22 cellular contexts compared by ENCODE assay signal in the genomic region with DNA sequence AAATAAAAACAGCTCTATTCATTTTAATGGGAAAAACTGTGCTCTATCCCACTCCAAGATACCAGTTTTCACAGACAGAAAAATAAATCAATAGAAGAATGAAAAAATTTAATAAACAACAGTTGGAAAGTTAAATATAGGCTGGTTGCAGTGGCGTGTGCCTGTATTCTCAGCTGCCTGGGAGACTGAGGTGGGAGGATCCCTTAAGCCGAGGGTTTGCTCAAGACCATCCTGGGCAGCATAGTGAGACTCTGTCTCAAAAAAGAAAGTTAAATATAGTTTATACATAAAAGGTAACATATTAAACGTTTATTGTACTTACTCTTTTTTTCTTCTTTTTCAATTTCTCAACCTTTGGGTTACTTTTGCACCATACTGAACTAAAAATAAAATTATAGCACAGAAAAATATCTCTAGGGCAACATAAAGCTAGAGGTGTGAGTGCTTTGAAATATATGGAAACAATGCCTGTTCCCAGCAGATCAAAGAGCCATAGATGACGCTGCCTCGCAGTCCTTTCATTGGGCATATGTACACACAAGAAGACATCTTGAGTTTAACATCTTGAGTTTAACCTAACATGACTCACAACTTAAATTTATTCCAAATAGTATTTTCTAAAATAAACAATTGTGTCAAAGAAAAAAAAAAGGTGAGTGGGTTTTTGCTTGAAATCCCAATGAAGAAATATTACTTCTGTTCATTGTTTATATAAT. TPM values are rescaled to one million over a fixed set of nuclear protein-coding genes. Genes with fewer than 3 reads are reported as not detected.
A peak's percentile ranks its signal among the peaks of the same experiment; 100 is the strongest.
DNase-seq lines count a peak whose midpoint lies in the region; ATAC-seq and TF ChIP-seq lines count a peak whose summit lies in the region.
"Had no signal": no experiment of that assay in that cellular context is flagged by ENCODE, and none has a peak within 500 bp of the region (broad histone marks: within the 10 kb centered on the region; RNA-seq: fewer than 3 reads in every experiment).

No MANE protein-coding gene starts in this region.

- H4K20me1 ChIP-seq in HCT116 (ENCODE audit: insufficient read depth): no peaks in the 10 kb centered on the region

- no peaks in the 10 kb centered on the region for H3K9me2 ChIP-seq in HCT116 (ENCODE audit: insufficient read depth)

- no peak for TF ChIP-seq POLR2A in HCT116 (IDR thresholded peaks at IDR 0.05; ENCODE audit: borderline replicate concordance, extremely low read depth, insufficient read depth, insufficient read length)

- BruUV-seq in HCT116 (replicated peaks; lab: Mats Ljungman, UMichigan): no TSS peak

- H3K27ac ChIP-seq in AG04450 (ENCODE audit: low read depth, low read length) (no peak overlapping the region), HCT116 (ENCODE audit: low read depth, low read length) (no peak overlapping the region), brain microvascular endothelial cell (peak overlapping the region; percentile 12)
- H3K27ac ChIP-seq: HL-60, SJCRH30 had no signal

- CTCF ChIA-PET in AG04450 (lab: Charles Lee) (interaction anchor here (1.2 to 1.4 kb wide), 2 partner anchors 13 to 50 kb away, joined by 3 read pairs; no protein-coding TSS in a partner anchor), HCT116 (lab: Charles Lee) (interaction anchor here (1.9 kb wide), 1 partner anchor 22 kb away, joined by 4 read pairs; no protein-coding TSS in a partner anchor)

- DNase-seq in AG04450 (ENCODE audit: low read depth, low spot score) (peak; percentile 49), HCT116 (ENCODE audit: low read depth, low spot score) (no peak), brain microvascular endothelial cell (no peak), iris pigment epithelial cell (ENCODE audit: low read depth) (peak; percentile 82), NCI-H1694 treated with DMSO at 0.1 percent for 48 hours (lab: John Stamatoyannopoulos, UW) (no peak), AG08395 (ENCODE audit: low spot score) (no peak), DMS79 treated with DMSO at 0.1 percent for 48 hours (lab: John Stamatoyannopoulos, UW) (no peak), glomerular visceral epithelial cell (ENCODE audit: extremely low spot score) (no peak)
- DNase-seq: activated CD4-positive, alpha-beta T cell treated with anti-CD3 and anti-CD28 coated beads for 1 hour; activated CD8-positive, alpha-beta memory T cell treated with anti-CD3 and anti-CD28 coated beads for 24 hours; activated naive CD4-positive, alpha-beta T cell; activated T-cell treated with anti-CD3 and anti-CD28 coated beads, Interleukin-2, amount 50 U/mL, for 1 hour; caudate nucleus; CD4-positive, CD25-positive, alpha-beta regulatory T cell; dorsolateral prefrontal cortex; HFFc6; NCI-H526; SJCRH30; T-helper 1 cell had no signal

- POLR2A ChIA-PET in AG04450 (lab: Yijun Ruan, JAX): interaction anchor here (1.0 to 2.3 kb wide), 2 partner anchors 19 to 21 kb away, joined by 8 read pairs; no protein-coding TSS in a partner anchor
- POLR2A ChIA-PET in HCT116 (lab: Charles Lee): interaction anchor here (1.0 kb wide), 1 partner anchor 21 kb away, joined by 3 read pairs; no protein-coding TSS in a partner anchor

- TF ChIP-seq CTCF in AG04450 (IDR thresholded peaks at IDR 0.05; ENCODE audit: low read depth, low read length) (no peak), HCT116 (IDR thresholded peaks at IDR 0.05 in 2 of 3, conservative IDR thresholded peaks at IDR 0.05 in 1 of 3; ENCODE audit: borderline replicate concordance in 1 of 3, insufficient read depth in 1 of 3, low read depth in 2 of 3, low read length in 2 of 3) (no peak), brain microvascular endothelial cell (IDR thresholded peaks at IDR 0.05; ENCODE audit: low read depth, low read length, missing control alignments) (no peak)

- intact Hi-C loops in HCT116 (cut with micrococcal nuclease): no loop called here

- RAD21 ChIA-PET in HCT116 (lab: Charles Lee; ENCODE audit: low non-redundant PET in 1 of 2, low total read pairs in 2 of 2, uncharacterized antibody in 2 of 2, unreplicated experiment in 2 of 2): no interaction called here

- H2AFZ ChIP-seq in HCT116 (ENCODE audit: low read depth, low read length, poor library complexity, severe bottlenecking): peak overlapping the region; percentile 5

- no peak overlapping the region for H3K4me3 ChIP-seq in AG04450 (ENCODE audit: low read depth, low read length)
- H3K4me3 ChIP-seq in HCT116 (replicated peaks in 1 of 2; ENCODE audit: low read depth in 1 of 2, low read length in 2 of 2): no peak overlapping the region
- no peak overlapping the region for H3K4me3 ChIP-seq in brain microvascular endothelial cell (ENCODE audit: low read depth, low read length)
- H3K4me3 ChIP-seq: dorsolateral prefrontal cortex, lung, prostate gland, SJCRH30 had no signal

- no peak for TF ChIP-seq RAD21 in HCT116 (IDR thresholded peaks at IDR 0.05; ENCODE audit: low read depth)

- H3K27me3 ChIP-seq in AG04450 (ENCODE audit: control insufficient read depth, insufficient read depth, low read length): no peaks in the 10 kb centered on the region
- no peaks in the 10 kb centered on the region for H3K27me3 ChIP-seq in HCT116 (ENCODE audit: insufficient read depth, low read length)
- no peaks in the 10 kb centered on the region for H3K27me3 ChIP-seq in brain microvascular endothelial cell (replicated peaks)
- H3K27me3 ChIP-seq: dorsolateral prefrontal cortex, SJCRH30 had no signal

- ATAC-seq in HCT116: no peak

- peaks cover 20 to 30% of the 10 kb centered on the region in 2 experiments; a peak in 3 of 4 replicates for H3K4me1 ChIP-seq in HCT116 (ENCODE audit: control insufficient read depth in 1 of 2, insufficient read depth in 2 of 2, low read length in 2 of 2)
- H3K4me1 ChIP-seq: prostate gland, SJCRH30 had no signal

- H3K9ac ChIP-seq in HCT116 (ENCODE audit: low read length): no peak overlapping the region

- in situ Hi-C loops in brain microvascular endothelial cell (cut with HindIII; ENCODE audit: low pct_ligation_motif_present, low sequenced_read_pairs): no loop called here

- H3K4me2 ChIP-seq in HCT116 (ENCODE audit: low read length): no peak overlapping the region

- H3K36me3 ChIP-seq in HCT116 (ENCODE audit: control insufficient read depth in 1 of 2, insufficient read depth in 2 of 2, low read length in 2 of 2): no peaks in the 10 kb centered on the region
- H3K36me3 ChIP-seq in brain microvascular endothelial cell (replicated peaks): no peaks in the 10 kb centered on the region
- H3K36me3 ChIP-seq: prostate gland, SJCRH30 had no signal

- no peaks in the 10 kb centered on the region for H3K79me2 ChIP-seq in HCT116 (ENCODE audit: insufficient read depth, low read length)

- H3K9me3 ChIP-seq in AG04450 (ENCODE audit: control insufficient read depth, insufficient read depth, low read length) (no peaks in the 10 kb centered on the region), HCT116 (ENCODE audit: control insufficient read depth in 1 of 2, insufficient read depth in 1 of 2, low read depth in 1 of 2, low read length in 2 of 2) (no peaks in the 10 kb centered on the region)
- H3K9me3 ChIP-seq: prostate gland, SJCRH30 had no signal

TF ChIP-seq in HCT116, 20 proteins besides CTCF, POLR2A, EP300 and RAD21 (continues in another document):
- TF ChIP-seq, protein P1, sequence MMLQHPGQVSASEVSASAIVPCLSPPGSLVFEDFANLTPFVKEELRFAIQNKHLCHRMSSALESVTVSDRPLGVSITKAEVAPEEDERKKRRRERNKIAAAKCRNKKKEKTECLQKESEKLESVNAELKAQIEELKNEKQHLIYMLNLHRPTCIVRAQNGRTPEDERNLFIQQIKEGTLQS (IDR thresholded peaks at IDR 0.05): no peak
- TF ChIP-seq TCF7L2 (IDR thresholded peaks at IDR 0.05; ENCODE audit: borderline replicate concordance, extremely low read depth, insufficient read depth, insufficient read length) (no peak), SIN3A (IDR thresholded peaks at IDR 0.05; ENCODE audit: low read depth) (no peak), SP1 (IDR thresholded peaks at IDR 0.05; ENCODE audit: low read depth) (no peak), CEBPB (IDR thresholded peaks at IDR 0.05; ENCODE audit: low read depth) (no peak), SRF (IDR thresholded peaks at IDR 0.05; ENCODE audit: low read depth) (no peak), ELF1 (IDR thresholded peaks at IDR 0.05; ENCODE audit: borderline replicate concordance, low read depth) (no peak), YY1 (IDR thresholded peaks at IDR 0.05; ENCODE audit: extremely low read depth, insufficient replicate concordance, low read depth, low read length) (no peak), EZH2phosphoT487 (IDR thresholded peaks at IDR 0.05; ENCODE audit: borderline replicate concordance) (no peak), JUND (IDR thresholded peaks at IDR 0.05) (no peak), ZFX (IDR thresholded peaks at IDR 0.05) (no peak)
- TF ChIP-seq, protein P2, sequence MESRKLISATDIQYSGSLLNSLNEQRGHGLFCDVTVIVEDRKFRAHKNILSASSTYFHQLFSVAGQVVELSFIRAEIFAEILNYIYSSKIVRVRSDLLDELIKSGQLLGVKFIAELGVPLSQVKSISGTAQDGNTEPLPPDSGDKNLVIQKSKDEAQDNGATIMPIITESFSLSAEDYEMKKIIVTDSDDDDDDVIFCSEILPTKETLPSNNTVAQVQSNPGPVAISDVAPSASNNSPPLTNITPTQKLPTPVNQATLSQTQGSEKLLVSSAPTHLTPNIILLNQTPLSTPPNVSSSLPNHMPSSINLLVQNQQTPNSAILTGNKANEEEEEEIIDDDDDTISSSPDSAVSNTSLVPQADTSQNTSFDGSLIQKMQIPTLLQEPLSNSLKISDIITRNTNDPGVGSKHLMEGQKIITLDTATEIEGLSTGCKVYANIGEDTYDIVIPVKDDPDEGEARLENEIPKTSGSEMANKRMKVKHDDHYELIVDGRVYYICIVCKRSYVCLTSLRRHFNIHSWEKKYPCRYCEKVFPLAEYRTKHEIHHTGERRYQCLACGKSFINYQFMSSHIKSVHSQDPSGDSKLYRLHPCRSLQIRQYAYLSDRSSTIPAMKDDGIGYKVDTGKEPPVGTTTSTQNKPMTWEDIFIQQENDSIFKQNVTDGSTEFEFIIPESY (IDR thresholded peaks at IDR 0.05; ENCODE audit: extremely low read depth, insufficient replicate concordance, low read length): no peak

RNA-seq across cellular contexts. Expression of a gene that starts 25.7 kb away (rescaled TPM):
- polyA plus RNA-seq in AG04450 (2011; rRNA removed): 13.2 and 14.9 TPM in 2 replicates
- polyA minus RNA-seq in AG04450 (2011; rRNA and poly(A)+ RNA removed): 14.3 and 15.3 TPM in 2 replicates
- 8.3 TPM for total RNA-seq in HCT116 (2021; ENCODE audit: unreplicated experiment)
- 3.8 and 4.1 TPM in 2 replicates for polyA plus RNA-seq in HCT116 (2012)

Comparison
In these comparisons a context has a peak if more than half of its experiments do, and no peak if none do; other contexts are left out.
1. DNase-seq: peak in AG04450 (single experiment) and iris pigment epithelial cell (single experiment); none in HCT116 (single experiment), brain microvascular endothelial cell (single experiment), NCI-H1694 treated with DMSO at 0.1 percent for 48 hours (single experiment), AG08395 (single experiment), DMS79 treated with DMSO at 0.1 percent for 48 hours (single experiment) and glomerular visceral epithelial cell (single experiment).